1 cellular context compared by ENCODE assay signal in genomic region chr1:109768700-109769325, GRCh38.
TF ChIP-seq lines count a peak whose summit lies in the region.

No MANE protein-coding gene starts in this region.

TF ChIP-seq in WTC11, 78 proteins besides CTCF, POLR2A, EP300 and RAD21 (continued from another document):
- TF ChIP-seq ATF6 (CRISPR knock-in tag; IDR thresholded peaks at IDR 0.05), result no peak
- TF ChIP-seq FOXK1 (CRISPR knock-in tag; IDR thresholded peaks at IDR 0.05), result no peak
- no peak for TF ChIP-seq ELF4 (CRISPR knock-in tag; IDR thresholded peaks at IDR 0.05; ENCODE audit: low read depth)
- no peak for TF ChIP-seq MLX (CRISPR knock-in tag; IDR thresholded peaks at IDR 0.05)
- no peak for TF ChIP-seq EMX1 (CRISPR knock-in tag; IDR thresholded peaks at IDR 0.05)
- TF ChIP-seq ARID4B (CRISPR knock-in tag; IDR thresholded peaks at IDR 0.05; ENCODE audit: borderline replicate concordance), result no peak
- no peak for TF ChIP-seq ZNF232 (CRISPR knock-in tag; IDR thresholded peaks at IDR 0.05)
- no peak for TF ChIP-seq RORB (CRISPR knock-in tag; IDR thresholded peaks at IDR 0.05)
- no peak for TF ChIP-seq ZNF532 (CRISPR knock-in tag; IDR thresholded peaks at IDR 0.05; ENCODE audit: borderline replicate concordance)
- TF ChIP-seq ATF2 (CRISPR knock-in tag; IDR thresholded peaks at IDR 0.05; ENCODE audit: borderline replicate concordance, low read depth), result no peak
- TF ChIP-seq TEAD1 (CRISPR knock-in tag; IDR thresholded peaks at IDR 0.05), result no peak
- TF ChIP-seq CBFB (CRISPR knock-in tag; IDR thresholded peaks at IDR 0.05; ENCODE audit: low read depth), result no peak
- TF ChIP-seq KAT7 (CRISPR knock-in tag; IDR thresholded peaks at IDR 0.05; ENCODE audit: borderline replicate concordance), result no peak
- TF ChIP-seq JUN (CRISPR knock-in tag; IDR thresholded peaks at IDR 0.05), result no peak
- no peak for TF ChIP-seq RELA (CRISPR knock-in tag; IDR thresholded peaks at IDR 0.05; ENCODE audit: borderline replicate concordance)
- TF ChIP-seq E2F5 (CRISPR knock-in tag; IDR thresholded peaks at IDR 0.05), result no peak
- no peak for TF ChIP-seq ZNF138 (CRISPR knock-in tag; conservative IDR thresholded peaks at IDR 0.05)
